In genomic region chr2:44246840-44247369, GRCh38 we compare ENCODE assay signal across 22 cellular contexts. TPM values are rescaled to one million over a fixed set of nuclear protein-coding genes. Genes with fewer than 3 reads are reported as not detected.
"Had no signal": no experiment of that assay in that cellular context is flagged by ENCODE, and none has a peak within 500 bp of the region (broad histone marks: within the 10 kb centered on the region; RNA-seq: fewer than 3 reads in every experiment).

No MANE protein-coding gene starts in this region.

- DNase-seq: activated CD4-positive, alpha-beta memory T cell treated with anti-CD3 and anti-CD28 coated beads, Interleukin-2, amount 10 ng/mL, durations not matched to agents 7 days and 5 days; activated CD4-positive, alpha-beta T cell treated with anti-CD3 and anti-CD28 coated beads for 48 hours; activated CD4-positive, CD25-positive, alpha-beta regulatory T cell; activated CD8-positive, alpha-beta memory T cell treated with anti-CD3 and anti-CD28 coated beads, Interleukin-2, amount 10 ng/mL, durations not matched to agents 7 days and 5 days; activated naive CD4-positive, alpha-beta T cell treated with anti-CD3 and anti-CD28 coated beads for 36 hours; gastrocnemius medialis; heart right ventricle; kidney glomerular epithelial cell; left ventricle myocardium superior; mucosa of descending colon; naive B cell; ovary; sigmoid colon; stimulated activated CD4-positive, alpha-beta T cell treated with anti-CD3 and anti-CD28 coated beads, Interleukin-4, amount 100 ng/mL, for 4 hours; T-cell; T-helper 9 cell had no signal

- H3K27ac ChIP-seq: ascending aorta, breast epithelium, coronary artery, gastrocnemius medialis, heart right ventricle, neural progenitor cell, ovary, sigmoid colon had no signal

- H3K9me3 ChIP-seq: ascending aorta, breast epithelium, gastrocnemius medialis, mucosa of descending colon, ovary, sigmoid colon had no signal

- H3K4me1 ChIP-seq: breast epithelium had no signal

- H3K9me3 Mint-ChIP-seq: activated CD4-positive, alpha-beta memory T cell treated with anti-CD3 and anti-CD28 coated beads, Interleukin-2, amount 10 ng/mL, durations not matched to agents 7 days and 5 days; activated naive CD4-positive, alpha-beta T cell treated with anti-CD3 and anti-CD28 coated beads for 36 hours; memory B cell; stimulated activated memory B cell treated with anti-CD40 and anti-IgM and Interleukin-4, amounts not matched to agents 10 μg/mL and 1 μg/mL and 100 μg/mL, for 72 hours had no signal

- H3K4me2 ChIP-seq: neural progenitor cell had no signal

- H3K27me3 Mint-ChIP-seq: activated CD8-positive, alpha-beta memory T cell treated with anti-CD3 and anti-CD28 coated beads, Interleukin-2, amount 10 ng/mL, durations not matched to agents 7 days and 5 days; memory B cell; stimulated activated memory B cell treated with anti-CD40 and anti-IgM and Interleukin-4, amounts not matched to agents 10 μg/mL and 1 μg/mL and 100 μg/mL, for 72 hours; T-cell had no signal

- H3K9ac ChIP-seq: neural progenitor cell had no signal

- H3K36me3 Mint-ChIP-seq: activated CD8-positive, alpha-beta memory T cell treated with anti-CD3 and anti-CD28 coated beads, Interleukin-2, amount 10 ng/mL, durations not matched to agents 7 days and 5 days; memory B cell; naive B cell; neural progenitor cell; stimulated activated memory B cell treated with anti-CD40 and anti-IgM and Interleukin-4, amounts not matched to agents 10 μg/mL and 1 μg/mL and 100 μg/mL, for 72 hours; T-cell had no signal

- H3K4me3 ChIP-seq: ascending aorta, breast epithelium, coronary artery, gastrocnemius medialis, heart right ventricle, mucosa of descending colon, neural progenitor cell, ovary, sigmoid colon had no signal

- H2AFZ ChIP-seq: neural progenitor cell had no signal

- H3K36me3 ChIP-seq: ascending aorta, breast epithelium, gastrocnemius medialis, heart right ventricle, neural progenitor cell, ovary, sigmoid colon had no signal

- H3K27ac Mint-ChIP-seq: activated CD4-positive, alpha-beta memory T cell treated with anti-CD3 and anti-CD28 coated beads, Interleukin-2, amount 10 ng/mL, durations not matched to agents 7 days and 5 days; activated CD8-positive, alpha-beta memory T cell treated with anti-CD3 and anti-CD28 coated beads, Interleukin-2, amount 10 ng/mL, durations not matched to agents 7 days and 5 days; activated naive CD4-positive, alpha-beta T cell treated with anti-CD3 and anti-CD28 coated beads for 36 hours; memory B cell; naive B cell; neural progenitor cell; stimulated activated memory B cell treated with anti-CD40 and anti-IgM and Interleukin-4, amounts not matched to agents 10 μg/mL and 1 μg/mL and 100 μg/mL, for 72 hours had no signal

- ATAC-seq: activated CD8-positive, alpha-beta memory T cell treated with anti-CD3 and anti-CD28 coated beads, Interleukin-2, amount 10 ng/mL, durations not matched to agents 7 days and 5 days; gastrocnemius medialis; heart right ventricle; left ventricle myocardium superior; mucosa of descending colon; stimulated activated memory B cell treated with anti-CD40 and anti-IgM and Interleukin-4, amounts not matched to agents 10 μg/mL and 1 μg/mL and 100 μg/mL, for 72 hours; T-cell had no signal

- H3K4me3 Mint-ChIP-seq: activated CD4-positive, alpha-beta memory T cell treated with anti-CD3 and anti-CD28 coated beads, Interleukin-2, amount 10 ng/mL, durations not matched to agents 7 days and 5 days; activated CD8-positive, alpha-beta memory T cell treated with anti-CD3 and anti-CD28 coated beads, Interleukin-2, amount 10 ng/mL, durations not matched to agents 7 days and 5 days; activated naive CD4-positive, alpha-beta T cell treated with anti-CD3 and anti-CD28 coated beads for 36 hours; memory B cell; naive B cell; neural progenitor cell; stimulated activated memory B cell treated with anti-CD40 and anti-IgM and Interleukin-4, amounts not matched to agents 10 μg/mL and 1 μg/mL and 100 μg/mL, for 72 hours; T-cell had no signal

- H3K27me3 ChIP-seq: ascending aorta, breast epithelium, gastrocnemius medialis, heart right ventricle, neural progenitor cell, ovary, sigmoid colon had no signal

RNA-seq across cellular contexts. Expression of gene SLC3A1, which starts 28.4 kb away (rescaled TPM):
- total RNA-seq: activated naive CD4-positive, alpha-beta T cell treated with anti-CD3 and anti-CD28 coated beads for 36 hours; left ventricle myocardium superior had no signal
